Comparison of ENCODE assay signal across 20 cellular contexts in genomic region chr19:32809754-32810153, GRCh38. TPM values are rescaled to one million over a fixed set of nuclear protein-coding genes. Genes with fewer than 3 reads are reported as not detected.
"Had no signal": no experiment of that assay in that cellular context is flagged by ENCODE, and none has a peak within 500 bp of the region (broad histone marks: within the 10 kb centered on the region; RNA-seq: fewer than 3 reads in every experiment).

No MANE protein-coding gene starts in this region.

- H3K4me3 Mint-ChIP-seq: activated CD4-positive, alpha-beta memory T cell treated with anti-CD3 and anti-CD28 coated beads for 36 hours; activated CD8-positive, alpha-beta memory T cell treated with anti-CD3 and anti-CD28 coated beads, Interleukin-2, amount 10 ng/mL, durations not matched to agents 7 days and 5 days; nephron progenitor cell had no signal

- ATAC-seq: activated CD8-positive, alpha-beta memory T cell treated with anti-CD3 and anti-CD28 coated beads, Interleukin-2, amount 10 ng/mL, durations not matched to agents 7 days and 5 days; right cardiac atrium had no signal

- H3K27ac ChIP-seq: coronary artery, esophagus muscularis mucosa, transverse colon, vagina had no signal

- H3K36me3 ChIP-seq: esophagus muscularis mucosa, transverse colon, vagina had no signal

- H3K27ac Mint-ChIP-seq: activated CD4-positive, alpha-beta memory T cell treated with anti-CD3 and anti-CD28 coated beads for 36 hours; activated CD8-positive, alpha-beta memory T cell treated with anti-CD3 and anti-CD28 coated beads, Interleukin-2, amount 10 ng/mL, durations not matched to agents 7 days and 5 days; activated naive CD4-positive, alpha-beta T cell treated with anti-CD3 and anti-CD28 coated beads, Interleukin-2, amount 50 U/mL, for 72 hours had no signal

- H3K4me1 ChIP-seq: esophagus muscularis mucosa, vagina had no signal

- H3K4me3 ChIP-seq: coronary artery, esophagus muscularis mucosa, skin epidermis, transverse colon, vagina had no signal

- H3K9me3 Mint-ChIP-seq: activated CD4-positive, alpha-beta memory T cell treated with anti-CD3 and anti-CD28 coated beads for 36 hours; activated naive CD4-positive, alpha-beta T cell treated with anti-CD3 and anti-CD28 coated beads, Interleukin-2, amount 50 U/mL, for 72 hours; nephron progenitor cell had no signal

- DNase-seq: activated CD4-positive, alpha-beta memory T cell treated with anti-CD3 and anti-CD28 coated beads for 36 hours; activated CD8-positive, alpha-beta memory T cell treated with anti-CD3 and anti-CD28 coated beads, Interleukin-2, amount 10 ng/mL, durations not matched to agents 7 days and 5 days; activated effector memory CD4-positive, alpha-beta T cell treated with Interleukin-2 at 50 U/mL for 16 hours; activated T-cell treated with anti-CD3 and anti-CD28 coated beads, Interleukin-2, amount 50 U/mL, for 1 hour; amniotic stem cell; foreskin melanocyte; nephron progenitor cell; occipital lobe; right cardiac atrium; stimulated activated CD4-positive, alpha-beta T cell treated with anti-CD3 and anti-CD28 coated beads, Interleukin-4, amount 100 ng/mL, for 4 hours; stimulated activated CD8-positive, alpha-beta memory T cell treated with anti-CD3 and anti-CD28 coated beads, Interleukin-4, amount 100 ng/mL, for 48 hours; stimulated activated naive CD8-positive, alpha-beta T cell treated with anti-CD3 and anti-CD28 coated beads, Interleukin-15, Interleukin-2, amounts not matched to agents 100 U/mL and 50 U/mL, for 24 hours; T-helper 9 cell; transverse colon had no signal

- H3K27me3 ChIP-seq: vagina had no signal

- H3K36me3 Mint-ChIP-seq: activated CD4-positive, alpha-beta memory T cell treated with anti-CD3 and anti-CD28 coated beads for 36 hours; activated CD8-positive, alpha-beta memory T cell treated with anti-CD3 and anti-CD28 coated beads, Interleukin-2, amount 10 ng/mL, durations not matched to agents 7 days and 5 days; activated naive CD4-positive, alpha-beta T cell treated with anti-CD3 and anti-CD28 coated beads, Interleukin-2, amount 50 U/mL, for 72 hours had no signal

- H3K9me3 ChIP-seq: esophagus muscularis mucosa, transverse colon, vagina had no signal

RNA-seq across cellular contexts. Expression of gene SLC7A9, which starts 59.8 kb away (rescaled TPM):
- total RNA-seq: activated naive CD4-positive, alpha-beta T cell treated with anti-CD3 and anti-CD28 coated beads, Interleukin-2, amount 50 U/mL, for 72 hours; cardiac septum; vagina had no signal
